In genomic region chr6:13163161-13163944, GRCh38 we compare ENCODE assay signal across 18 cellular contexts.
"Had no signal": no experiment of that assay in that cellular context is flagged by ENCODE, and none has a peak within 500 bp of the region (broad histone marks: within the 10 kb centered on the region; RNA-seq: fewer than 3 reads in every experiment).

No MANE protein-coding gene starts in this region.

- H3K4me1 ChIP-seq: body of pancreas had no signal

- H3K27me3 ChIP-seq: body of pancreas had no signal

- ATAC-seq: activated naive CD4-positive, alpha-beta T cell treated with anti-CD3 and anti-CD28 coated beads, Interleukin-2, amount 50 U/mL, for 72 hours; body of pancreas; left lobe of liver; stimulated activated naive CD8-positive, alpha-beta T cell treated with anti-CD3 and anti-CD28 coated beads, Interleukin-15, amount 100 ng/mL, for 72 hours had no signal

- FAIRE-seq: urothelium cell line had no signal

- H3K36me3 ChIP-seq: thoracic aorta had no signal

- DNase-seq: activated CD4-positive, alpha-beta T cell treated with anti-CD3 and anti-CD28 coated beads, Interleukin-2, amount 50 U/mL, for 4 hours; activated CD4-positive, CD25-positive, alpha-beta regulatory T cell treated with anti-CD3 and anti-CD28 coated beads, Interleukin-2, amount 50 U/mL, for 72 hours; activated effector memory CD4-positive, alpha-beta T cell treated with Interleukin-2 at 50 U/mL for 16 hours; activated T-cell treated with anti-CD3 and anti-CD28 coated beads, Interleukin-2, amount 50 U/mL, for 1 hour; amniotic stem cell; body of pancreas; central memory CD4-positive, alpha-beta T cell; effector CD4-positive, alpha-beta T cell; foreskin melanocyte; islet precursor cell; stimulated activated CD4-positive, alpha-beta T cell treated with anti-CD3 and anti-CD28 coated beads, Interleukin-2, amount 100 ng/mL, for 48 hours; stimulated activated CD8-positive, alpha-beta memory T cell treated with anti-CD3 and anti-CD28 coated beads, Interleukin-4, amount 100 ng/mL, for 48 hours; stimulated activated naive CD8-positive, alpha-beta T cell treated with anti-CD3 and anti-CD28 coated beads, Interleukin-15, amount 100 ng/mL, for 72 hours had no signal

- H3K27ac ChIP-seq: body of pancreas, coronary artery, thoracic aorta had no signal

- H3K4me3 ChIP-seq: body of pancreas, coronary artery, thoracic aorta had no signal

- H3K9me3 ChIP-seq: body of pancreas, thoracic aorta had no signal
